Comparison of ENCODE assay signal across 8 cellular contexts in genomic region chr14:70907996-70908917, GRCh38. TPM values are rescaled to one million over a fixed set of nuclear protein-coding genes. Genes with fewer than 3 reads are reported as not detected.
DNase-seq lines count a peak whose midpoint lies in the region; ATAC-seq and TF ChIP-seq lines count a peak whose summit lies in the region.

No MANE protein-coding gene starts in this region.

- H3K4me3 ChIP-seq in heart left ventricle (peak overlapping the region; percentile 78 to 99 (median 94)), ovary (peak overlapping the region; percentile 98), aorta (ENCODE audit: low read length in 2 of 2) (peak overlapping the region; percentile 36 to 72)

- TF ChIP-seq POLR2A in heart left ventricle (IDR thresholded peaks at IDR 0.05), result no peak
- peak; percentile 18 for TF ChIP-seq POLR2A in ovary (IDR thresholded peaks at IDR 0.05)

- DNase-seq in C1 segment of cervical spinal cord (lab: John Stamatoyannopoulos, UW) (peak in 11 of 14 donors; percentile 40 to 81 (median 72)), heart left ventricle (peak; percentile 61 to 80 (median 75)), ovary (peak; percentile 74 to 82 (median 78)), aorta (peak; percentile 73 to 85)

- WGBS in adipose tissue, 3 donors, result 0 to 1% (median 1%) methylated on average over 52 to 85 of the region's 85 CpGs
- WGBS in heart left ventricle, 4 donors, result 0 to 2% (median 1%) methylated on average over 18 to 85 of the region's 85 CpGs
- whole genome bisulfite sequencing in ovary, 3 donors, result 0 to 1% (median 1%) methylated on average over 25 to 85 of the region's 85 CpGs
- WGBS in aorta, 2 donors, result 0 to 1% methylated on average over 84 to 85 of the region's 85 CpGs

- no peaks in the 10 kb centered on the region for H3K36me3 ChIP-seq in heart left ventricle
- H3K36me3 ChIP-seq in ovary, result no peaks in the 10 kb centered on the region
- no peaks in the 10 kb centered on the region for H3K36me3 ChIP-seq in aorta (ENCODE audit: control insufficient read depth in 1 of 2, insufficient read depth in 2 of 2, low read length in 1 of 2)

- peak; percentile 36 for ATAC-seq in GM19395 (IDR thresholded peaks at IDR 0.05; ENCODE audit: unreplicated experiment)
- peak; percentile 21 for ATAC-seq in HG03460 (IDR thresholded peaks at IDR 0.05; ENCODE audit: unreplicated experiment)
- peak; percentile 58 for ATAC-seq in SK-N-SH treated with all-trans-retinoic acid at 6 μM for 48 hours
- ATAC-seq in heart left ventricle, result peak; percentile 58 to 71 (median 69)
- peak; percentile 64 for ATAC-seq in aorta (ENCODE audit: low FRiP score)

- no peak for TF ChIP-seq EP300 in ovary (IDR thresholded peaks at IDR 0.05)

- TF ChIP-seq CTCF in heart left ventricle (IDR thresholded peaks at IDR 0.05) (peak in 2 of 12 donors; percentile 3 to 7), ovary (IDR thresholded peaks at IDR 0.05) (peak in 1 of 3 donors; percentile 33)

- H3K9me3 ChIP-seq in heart left ventricle (no peaks in the 10 kb centered on the region), ovary (no peaks in the 10 kb centered on the region), aorta (ENCODE audit: control insufficient read depth, low read length) (no peaks in the 10 kb centered on the region)

- peaks cover 0 to 72% (median 57%) of the 10 kb centered on the region in 12 donors for H3K4me1 ChIP-seq in heart left ventricle
- peaks cover 16% of the 10 kb centered on the region for H3K4me1 ChIP-seq in ovary (ENCODE audit: insufficient read depth)
- peaks cover 9 to 10% of the 10 kb centered on the region in 2 donors for H3K4me1 ChIP-seq in aorta (ENCODE audit: control insufficient read depth in 1 of 2, insufficient read depth in 2 of 2, low read length in 2 of 2)

- intact Hi-C loops in heart left ventricle (cut with DNase I), result loop anchor here (2.0 to 5.0 kb wide), 8 partner anchors 47 to 91 kb away; no protein-coding TSS in a partner anchor
- intact Hi-C loops in ovary (cut with DNase I), result loop anchor here (5.0 to 10.0 kb wide), 4 partner anchors 59 to 86 kb away; no protein-coding TSS in a partner anchor
- intact Hi-C loops in aorta (cut with DNase I), result loop anchor here (5.0 to 10.0 kb wide), 3 partner anchors 64 to 83 kb away; no protein-coding TSS in a partner anchor

- H3K27ac ChIP-seq in adipose tissue (ENCODE audit: low read depth, low read length), result peak overlapping the region; percentile 86
- peak overlapping the region; percentile 80 to 98 (median 94) for H3K27ac ChIP-seq in heart left ventricle
- H3K27ac ChIP-seq in ovary, result peak overlapping the region; percentile 92 to 95
- peak overlapping the region; percentile 56 to 98 for H3K27ac ChIP-seq in aorta (ENCODE audit: low read depth in 1 of 2, low read length in 2 of 2)

- H3K27me3 ChIP-seq in heart left ventricle (no peaks in the 10 kb centered on the region), ovary (no peaks in the 10 kb centered on the region), aorta (ENCODE audit: control insufficient read depth in 1 of 2, insufficient read depth in 2 of 2, low read length in 1 of 2) (no peaks in the 10 kb centered on the region)

TF ChIP-seq in SK-N-SH treated with all-trans-retinoic acid at 6 μM for 48 hours, 23 proteins besides CTCF, POLR2A, EP300 and RAD21:
- TF ChIP-seq ZFP30 (CRISPR knock-in tag; IDR thresholded peaks at IDR 0.05), result no peak
- no peak for TF ChIP-seq PPARA (CRISPR knock-in tag; IDR thresholded peaks at IDR 0.05; ENCODE audit: borderline replicate concordance)
- no peak for TF ChIP-seq TSHZ2 (CRISPR knock-in tag; IDR thresholded peaks at IDR 0.05)
- TF ChIP-seq ZNF565 (CRISPR knock-in tag; conservative IDR thresholded peaks at IDR 0.05; ENCODE audit: low read depth), result no peak
- TF ChIP-seq TOX (CRISPR knock-in tag; IDR thresholded peaks at IDR 0.05; ENCODE audit: borderline replicate concordance), result no peak
- TF ChIP-seq CSRNP3 (CRISPR knock-in tag; IDR thresholded peaks at IDR 0.05), result no peak
- no peak for TF ChIP-seq ZNF8 (CRISPR knock-in tag; IDR thresholded peaks at IDR 0.05)

RNA-seq across cellular contexts. Expression of gene PCNX1, which starts 1.0 kb away (rescaled TPM):
- polyA plus RNA-seq in adipose tissue, result 10 to 100 TPM in 1 of 3 donors, 1 to 10 TPM in 2; 3.6 to 14.7 (median 8.2) TPM
- 10 to 100 TPM; 36.3 to 64.7 (median 53.4) TPM for total RNA-seq in heart left ventricle
- 10 to 100 TPM in 1 of 2 donors, 1 to 10 TPM in 1; 6.1 to 11.7 TPM for polyA plus RNA-seq in heart left ventricle
- total RNA-seq in ovary, result 100 to 1,000 TPM in 1 of 7 donors, 10 to 100 TPM in 6; 49.5 to 101 (median 74.3) TPM
- 10 to 100 TPM; 13.3 to 31.6 TPM for polyA plus RNA-seq in ovary
- 10 to 100 TPM; 72.8 to 96.4 TPM for total RNA-seq in aorta
- polyA plus RNA-seq in aorta, result 1 to 10 TPM; 3.4 to 7.9 TPM

Comparison
In these comparisons a context has a peak if more than half of its experiments do, and no peak if none do; other contexts are left out.
1. Peak in every context shown above with its lines: DNase-seq, ATAC-seq, H3K4me3 ChIP-seq and H3K27ac ChIP-seq.